Comparison of ENCODE assay signal across 23 cellular contexts in genomic region chr16:47244206-47244605, GRCh38.
"Had no signal": no experiment of that assay in that cellular context is flagged by ENCODE, and none has a peak within 500 bp of the region (broad histone marks: within the 10 kb centered on the region; RNA-seq: fewer than 3 reads in every experiment).

No MANE protein-coding gene starts in this region.

- H3K27ac ChIP-seq: coronary artery, dorsolateral prefrontal cortex, esophagus muscularis mucosa, foreskin keratinocyte, gastrocnemius medialis, heart right ventricle, left lung, lower lobe of right lung had no signal

- H3K4me1 Mint-ChIP-seq: mesothelial cell of epicardium had no signal

- H3K4me1 ChIP-seq: esophagus muscularis mucosa, foreskin keratinocyte, gastrocnemius medialis, heart right ventricle, left lung, lower lobe of right lung had no signal

- H3K4me3 ChIP-seq: coronary artery, dorsolateral prefrontal cortex, esophagus muscularis mucosa, gastrocnemius medialis, heart right ventricle, left lung, lower lobe of right lung, mucosa of descending colon had no signal

- H3K27ac Mint-ChIP-seq: mesothelial cell of epicardium had no signal

- H3K4me3 Mint-ChIP-seq: mesothelial cell of epicardium had no signal

- FAIRE-seq: colon, endothelial cell of umbilical vein, islet of Langerhans, keratinocyte had no signal

- DNase-seq: dermis blood vessel endothelial cell; dorsolateral prefrontal cortex; effector CD4-positive, alpha-beta T cell; effector memory CD4-positive, alpha-beta T cell; foreskin keratinocyte; gastrocnemius medialis; glutamatergic neuron; head of caudate nucleus; heart right ventricle; hippocampal formation; left cardiac atrium; left lung; left ventricle myocardium superior; lower lobe of right lung; mesenchymal stem cell; mucosa of descending colon had no signal

- H3K36me3 ChIP-seq: gastrocnemius medialis, left lung, lower lobe of right lung had no signal

- H3K9me3 ChIP-seq: esophagus muscularis mucosa, gastrocnemius medialis, heart right ventricle, left lung, lower lobe of right lung, mucosa of descending colon had no signal

- H3K27me3 ChIP-seq: dorsolateral prefrontal cortex, esophagus muscularis mucosa, foreskin keratinocyte, gastrocnemius medialis, heart right ventricle, left lung had no signal

- ATAC-seq: foreskin keratinocyte, gastrocnemius medialis, heart right ventricle, left cardiac atrium, left lung, left ventricle myocardium superior, lower lobe of right lung, mucosa of descending colon had no signal
